In the genomic region with DNA sequence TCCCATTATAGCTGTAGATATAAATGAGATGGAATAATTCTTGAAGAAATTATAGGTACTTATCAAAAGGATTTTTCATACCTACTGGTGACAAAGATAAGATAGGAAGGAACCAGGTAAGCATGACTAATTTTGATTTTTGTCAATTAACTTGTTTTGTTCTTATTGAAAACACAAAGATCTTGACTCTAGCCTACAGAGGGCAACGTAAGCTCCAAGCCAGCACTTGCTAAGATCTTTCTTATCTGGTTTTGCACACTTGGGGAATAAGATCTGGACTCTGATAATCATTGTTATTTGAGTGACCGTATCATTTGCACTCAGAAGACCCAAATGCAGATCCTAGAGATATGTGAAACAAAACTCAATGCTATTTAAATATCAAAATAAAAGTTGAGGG, we compare ENCODE assay signal across 1 cellular context.
TF ChIP-seq lines count a peak whose summit lies in the region.

No MANE protein-coding gene starts in this region.

TF ChIP-seq in GM23338, 12 proteins besides CTCF, POLR2A, EP300 and RAD21 (continued from another document):
- TF ChIP-seq, protein P1, sequence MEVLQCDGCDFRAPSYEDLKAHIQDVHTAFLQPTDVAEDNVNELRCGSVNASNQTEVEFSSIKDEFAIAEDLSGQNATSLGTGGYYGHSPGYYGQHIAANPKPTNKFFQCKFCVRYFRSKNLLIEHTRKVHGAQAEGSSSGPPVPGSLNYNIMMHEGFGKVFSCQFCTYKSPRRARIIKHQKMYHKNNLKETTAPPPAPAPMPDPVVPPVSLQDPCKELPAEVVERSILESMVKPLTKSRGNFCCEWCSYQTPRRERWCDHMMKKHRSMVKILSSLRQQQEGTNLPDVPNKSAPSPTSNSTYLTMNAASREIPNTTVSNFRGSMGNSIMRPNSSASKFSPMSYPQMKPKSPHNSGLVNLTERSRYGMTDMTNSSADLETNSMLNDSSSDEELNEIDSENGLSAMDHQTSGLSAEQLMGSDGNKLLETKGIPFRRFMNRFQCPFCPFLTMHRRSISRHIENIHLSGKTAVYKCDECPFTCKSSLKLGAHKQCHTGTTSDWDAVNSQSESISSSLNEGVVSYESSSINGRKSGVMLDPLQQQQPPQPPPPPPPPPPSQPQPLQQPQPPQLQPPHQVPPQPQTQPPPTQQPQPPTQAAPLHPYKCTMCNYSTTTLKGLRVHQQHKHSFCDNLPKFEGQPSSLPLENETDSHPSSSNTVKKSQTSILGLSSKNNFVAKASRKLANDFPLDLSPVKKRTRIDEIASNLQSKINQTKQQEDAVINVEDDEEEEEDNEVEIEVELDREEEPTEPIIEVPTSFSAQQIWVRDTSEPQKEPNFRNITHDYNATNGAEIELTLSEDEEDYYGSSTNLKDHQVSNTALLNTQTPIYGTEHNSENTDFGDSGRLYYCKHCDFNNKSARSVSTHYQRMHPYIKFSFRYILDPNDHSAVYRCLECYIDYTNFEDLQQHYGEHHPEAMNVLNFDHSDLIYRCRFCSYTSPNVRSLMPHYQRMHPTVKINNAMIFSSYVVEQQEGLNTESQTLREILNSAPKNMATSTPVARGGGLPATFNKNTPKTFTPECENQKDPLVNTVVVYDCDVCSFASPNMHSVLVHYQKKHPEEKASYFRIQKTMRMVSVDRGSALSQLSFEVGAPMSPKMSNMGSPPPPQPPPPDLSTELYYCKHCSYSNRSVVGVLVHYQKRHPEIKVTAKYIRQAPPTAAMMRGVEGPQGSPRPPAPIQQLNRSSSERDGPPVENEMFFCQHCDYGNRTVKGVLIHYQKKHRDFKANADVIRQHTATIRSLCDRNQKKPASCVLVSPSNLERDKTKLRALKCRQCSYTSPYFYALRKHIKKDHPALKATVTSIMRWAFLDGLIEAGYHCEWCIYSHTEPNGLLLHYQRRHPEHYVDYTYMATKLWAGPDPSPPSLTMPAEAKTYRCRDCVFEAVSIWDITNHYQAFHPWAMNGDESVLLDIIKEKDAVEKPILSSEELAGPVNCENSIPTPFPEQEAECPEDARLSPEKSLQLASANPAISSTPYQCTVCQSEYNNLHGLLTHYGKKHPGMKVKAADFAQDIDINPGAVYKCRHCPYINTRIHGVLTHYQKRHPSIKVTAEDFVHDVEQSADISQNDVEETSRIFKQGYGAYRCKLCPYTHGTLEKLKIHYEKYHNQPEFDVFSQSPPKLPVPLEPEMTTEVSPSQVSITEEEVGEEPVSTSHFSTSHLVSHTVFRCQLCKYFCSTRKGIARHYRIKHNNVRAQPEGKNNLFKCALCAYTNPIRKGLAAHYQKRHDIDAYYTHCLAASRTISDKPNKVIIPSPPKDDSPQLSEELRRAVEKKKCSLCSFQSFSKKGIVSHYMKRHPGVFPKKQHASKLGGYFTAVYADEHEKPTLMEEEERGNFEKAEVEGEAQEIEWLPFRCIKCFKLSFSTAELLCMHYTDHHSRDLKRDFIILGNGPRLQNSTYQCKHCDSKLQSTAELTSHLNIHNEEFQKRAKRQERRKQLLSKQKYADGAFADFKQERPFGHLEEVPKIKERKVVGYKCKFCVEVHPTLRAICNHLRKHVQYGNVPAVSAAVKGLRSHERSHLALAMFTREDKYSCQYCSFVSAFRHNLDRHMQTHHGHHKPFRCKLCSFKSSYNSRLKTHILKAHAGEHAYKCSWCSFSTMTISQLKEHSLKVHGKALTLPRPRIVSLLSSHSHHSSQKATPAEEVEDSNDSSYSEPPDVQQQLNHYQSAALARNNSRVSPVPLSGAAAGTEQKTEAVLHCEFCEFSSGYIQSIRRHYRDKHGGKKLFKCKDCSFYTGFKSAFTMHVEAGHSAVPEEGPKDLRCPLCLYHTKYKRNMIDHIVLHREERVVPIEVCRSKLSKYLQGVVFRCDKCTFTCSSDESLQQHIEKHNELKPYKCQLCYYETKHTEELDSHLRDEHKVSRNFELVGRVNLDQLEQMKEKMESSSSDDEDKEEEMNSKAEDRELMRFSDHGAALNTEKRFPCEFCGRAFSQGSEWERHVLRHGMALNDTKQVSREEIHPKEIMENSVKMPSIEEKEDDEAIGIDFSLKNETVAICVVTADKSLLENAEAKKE (CRISPR knock-in tag; IDR thresholded peaks at IDR 0.05) = no peak
- TF ChIP-seq, protein P2, sequence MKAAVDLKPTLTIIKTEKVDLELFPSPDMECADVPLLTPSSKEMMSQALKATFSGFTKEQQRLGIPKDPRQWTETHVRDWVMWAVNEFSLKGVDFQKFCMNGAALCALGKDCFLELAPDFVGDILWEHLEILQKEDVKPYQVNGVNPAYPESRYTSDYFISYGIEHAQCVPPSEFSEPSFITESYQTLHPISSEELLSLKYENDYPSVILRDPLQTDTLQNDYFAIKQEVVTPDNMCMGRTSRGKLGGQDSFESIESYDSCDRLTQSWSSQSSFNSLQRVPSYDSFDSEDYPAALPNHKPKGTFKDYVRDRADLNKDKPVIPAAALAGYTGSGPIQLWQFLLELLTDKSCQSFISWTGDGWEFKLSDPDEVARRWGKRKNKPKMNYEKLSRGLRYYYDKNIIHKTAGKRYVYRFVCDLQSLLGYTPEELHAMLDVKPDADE (IDR thresholded peaks at IDR 0.05) = no peak
- TF ChIP-seq EZH2 (IDR thresholded peaks at IDR 0.05; ENCODE audit: low read depth, unreplicated experiment) (no peak), CREB1 (CRISPR knock-in tag; IDR thresholded peaks at IDR 0.05; ENCODE audit: low read depth) (no peak)
TF ChIP-seq in GM23338: peak in this region for 0.
